In the genomic region with DNA sequence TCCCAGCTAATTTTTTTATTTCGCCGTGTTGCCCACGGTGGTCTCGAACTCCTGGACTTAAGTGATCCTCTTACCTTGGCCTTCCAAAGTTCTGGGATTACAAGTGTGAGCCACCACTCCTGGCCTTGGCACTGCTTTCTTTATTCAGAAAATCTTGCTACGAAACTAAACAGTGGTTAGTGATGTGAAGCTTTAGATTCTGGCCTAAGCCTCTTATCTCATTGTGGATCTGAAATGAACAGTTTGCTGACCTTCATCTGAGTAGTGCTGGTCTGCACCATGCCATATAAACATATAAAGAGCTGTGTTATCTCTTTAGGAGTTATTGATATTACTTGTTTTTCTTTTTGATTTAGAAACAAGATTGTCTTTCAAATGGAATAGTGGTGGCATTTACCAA, we compare ENCODE assay signal across 20 cellular contexts.
"Had no signal": no experiment of that assay in that cellular context is flagged by ENCODE, and none has a peak within 500 bp of the region (broad histone marks: within the 10 kb centered on the region; RNA-seq: fewer than 3 reads in every experiment).

No MANE protein-coding gene starts in this region.

- ATAC-seq: SK-N-SH treated with all-trans-retinoic acid at 6 μM for 48 hours had no signal

- H3K27ac ChIP-seq: HL-60, RWPE1 had no signal

- DNase-seq: Karpas-422, KBM-7, MM.1S, NCI-H1092 treated with DMSO at 0.1 percent for 48 hours, NCI-H1436, NCI-H187, NCI-H2029, NCI-H2081 treated with DMSO at 0.1 percent for 48 hours, NCI-H2171, NCI-H226, NCI-H446, NCI-H510A, NCI-H524 treated with DMSO at 0.1 percent for 48 hours, NCI-H69, NCI-H774, SHP77, T-helper 1 cell had no signal
